Comparison of ENCODE assay signal across 9 cellular contexts in genomic region chr7:134943785-134944400, GRCh38. TPM values are rescaled to one million over a fixed set of nuclear protein-coding genes. Genes with fewer than 3 reads are reported as not detected.
DNase-seq lines count a peak whose midpoint lies in the region; ATAC-seq, FAIRE-seq and TF ChIP-seq lines count a peak whose summit lies in the region.
"Had no signal": no experiment of that assay in that cellular context is flagged by ENCODE, and none has a peak within 500 bp of the region (broad histone marks: within the 10 kb centered on the region; RNA-seq: fewer than 3 reads in every experiment).

No MANE protein-coding gene starts in this region.

- H3K4me2 ChIP-seq in endothelial cell of umbilical vein (ENCODE audit: insufficient read depth, low read length) = no peak overlapping the region

- H3K79me2 ChIP-seq in endothelial cell of umbilical vein (ENCODE audit: control insufficient read depth, insufficient read depth, low read length) = no peaks in the 10 kb centered on the region

- H3K36me3 Mint-ChIP-seq in activated T-helper 2 cell treated with anti-CD3 and anti-CD28 coated beads, Interferon-gamma antibody, Interleukin-2, Interleukin-4, amounts not matched to agents 10 μg/mL and 5 μg/mL and 100 μg/mL, durations not matched to agents 14 hours and 24 hours and 36 hours (ENCODE audit: low read depth) = no peaks in the 10 kb centered on the region

- peaks cover 9% of the 10 kb centered on the region for H3K4me1 Mint-ChIP-seq in activated T-helper 2 cell treated with anti-CD3 and anti-CD28 coated beads, Interferon-gamma antibody, Interleukin-2, Interleukin-4, amounts not matched to agents 10 μg/mL and 5 μg/mL and 100 μg/mL, durations not matched to agents 14 hours and 24 hours and 36 hours (ENCODE audit: low read depth)

- no peaks in the 10 kb centered on the region for H3K27me3 ChIP-seq in GM06990 (replicated peaks; ENCODE audit: control insufficient read depth, insufficient read depth, low read length)
- H3K27me3 ChIP-seq in endothelial cell of umbilical vein (ENCODE audit: control insufficient read depth in 2 of 2, insufficient read depth in 2 of 2, low read length in 2 of 2) = no peaks in the 10 kb centered on the region
- no peaks in the 10 kb centered on the region for H3K27me3 ChIP-seq in thyroid gland
- H3K27me3 ChIP-seq: SJSA1 had no signal

- FAIRE-seq in endothelial cell of umbilical vein (lab: Jason Lieb, UNC) = no peak

- POLR2A ChIA-PET in endothelial cell of umbilical vein (lab: Charles Lee) = no interaction called here

- dilution Hi-C loops in endothelial cell of umbilical vein (cut with MboI; ENCODE audit: extremely low pct_ligation_motif_present, low sequenced_read_pairs) = no loop called here

- 61 to 63% methylated on average over 3 of the region's 3 CpGs for WGBS in thyroid gland, 2 donors

- no peak overlapping the region for H3K27ac ChIP-seq in endothelial cell of umbilical vein (ENCODE audit: insufficient read depth, low read depth, low read length)
- H3K27ac ChIP-seq in thyroid gland = no peak overlapping the region
- H3K27ac ChIP-seq: SJSA1 had no signal

- H3K9me3 ChIP-seq in endothelial cell of umbilical vein (replicated peaks; ENCODE audit: control insufficient read depth, insufficient read depth, low read length) = no peaks in the 10 kb centered on the region
- H3K9me3 ChIP-seq in thyroid gland = no peaks in the 10 kb centered on the region
- H3K9me3 ChIP-seq: SJSA1 had no signal

- H3K36me3 ChIP-seq in GM06990 (ENCODE audit: control insufficient read depth, insufficient read depth, low read length) (no peaks in the 10 kb centered on the region), endothelial cell of umbilical vein (ENCODE audit: control insufficient read depth in 2 of 2, extremely low read depth in 1 of 2, insufficient read depth in 2 of 2, low read length in 2 of 2) (peaks cover 16 to 25% of the 10 kb centered on the region in 2 experiments), thyroid gland (peaks cover 6 to 16% of the 10 kb centered on the region in 2 donors)

- H3K9ac ChIP-seq in endothelial cell of umbilical vein (replicated peaks; ENCODE audit: extremely low read depth, insufficient read depth, low read length) = no peak overlapping the region

- H3K4me1 ChIP-seq in endothelial cell of umbilical vein (ENCODE audit: control insufficient read depth, extremely low read depth, insufficient read depth, low read length) = peaks cover 11% of the 10 kb centered on the region
- peaks cover 17 to 25% of the 10 kb centered on the region in 2 donors for H3K4me1 ChIP-seq in thyroid gland

- H3K4me3 Mint-ChIP-seq in activated T-helper 2 cell treated with anti-CD3 and anti-CD28 coated beads, Interferon-gamma antibody, Interleukin-2, Interleukin-4, amounts not matched to agents 10 μg/mL and 5 μg/mL and 100 μg/mL, durations not matched to agents 14 hours and 24 hours and 36 hours (ENCODE audit: low read depth) = no peak overlapping the region

- H3K27ac Mint-ChIP-seq in activated T-helper 2 cell treated with anti-CD3 and anti-CD28 coated beads, Interferon-gamma antibody, Interleukin-2, Interleukin-4, amounts not matched to agents 10 μg/mL and 5 μg/mL and 100 μg/mL, durations not matched to agents 14 hours and 24 hours and 36 hours = no peak overlapping the region

- DNase-seq in GM06990 (ENCODE audit: extremely low read depth, insufficient read length) = no peak
- peak; percentile 23 to 74 (median 49) for DNase-seq in NCI-H1417 (lab: John Stamatoyannopoulos, UW)
- peak; percentile 55 for DNase-seq in endothelial cell of umbilical vein (ENCODE audit: low read depth, low spot score)
- no peak for DNase-seq in thyroid gland
- no peak for DNase-seq in activated T-helper 2 cell treated with anti-CD3 and anti-CD28 coated beads, Interferon-gamma antibody, Interleukin-2, Interleukin-4, amounts not matched to agents 10 μg/mL and 5 μg/mL and 100 μg/mL, durations not matched to agents 14 hours and 24 hours and 36 hours (ENCODE audit: low spot score)
- DNase-seq in occipital lobe (lab: John Stamatoyannopoulos, UW) = no peak

- ATAC-seq in GM21717 (IDR thresholded peaks at IDR 0.05; ENCODE audit: unreplicated experiment) (peak; percentile 63), HG03521 (IDR thresholded peaks at IDR 0.05; ENCODE audit: unreplicated experiment) (no peak)

- H4K20me1 ChIP-seq in endothelial cell of umbilical vein (replicated peaks; ENCODE audit: control insufficient read depth, extremely low read depth, insufficient read depth, low read length) = no peaks in the 10 kb centered on the region

- CTCF ChIA-PET in endothelial cell of umbilical vein (lab: Charles Lee) = interaction anchor here (0.6 to 1.5 kb wide), 5 partner anchors 10 to 311 kb away, joined by 3 to 6 read pairs (median 4); no protein-coding TSS in a partner anchor

- intact Hi-C loops in endothelial cell of umbilical vein (cut with micrococcal nuclease) = loop anchor here (1.0 to 5.0 kb wide), 3 partner anchors 77 to 311 kb away; no protein-coding TSS in a partner anchor
- intact Hi-C loops in thyroid gland (cut with DNase I) = loop anchor here (5.0 kb wide), 1 partner anchor 252 kb away; no protein-coding TSS in a partner anchor
- intact Hi-C loops in activated T-helper 2 cell treated with anti-CD3 and anti-CD28 coated beads, Interferon-gamma antibody, Interleukin-2, Interleukin-4, amounts not matched to agents 10 μg/mL and 5 μg/mL and 100 μg/mL, durations not matched to agents 14 hours and 24 hours and 36 hours (cut with micrococcal nuclease) = no loop called here

- no TSS peak for BruUV-seq in endothelial cell of umbilical vein (replicated peaks; lab: Mats Ljungman, UMichigan)

- H3K4me3 ChIP-seq in GM06990 (replicated peaks; ENCODE audit: low read depth, low read length) = no peak overlapping the region
- H3K4me3 ChIP-seq in endothelial cell of umbilical vein (replicated peaks in 1 of 3; ENCODE audit: insufficient read depth in 1 of 3, low read depth in 1 of 3, low read length in 3 of 3) = no peak overlapping the region
- no peak overlapping the region for H3K4me3 ChIP-seq in thyroid gland (replicated peaks in 1 of 3)
- H3K4me3 ChIP-seq: SJSA1 had no signal

- no peak overlapping the region for H2AFZ ChIP-seq in endothelial cell of umbilical vein (ENCODE audit: low read depth, low read length)

- TF ChIP-seq CTCF in GM06990 (IDR thresholded peaks at IDR 0.05; ENCODE audit: insufficient read depth, low read length, poor library complexity, severe bottlenecking) (peak; percentile 49), endothelial cell of umbilical vein (IDR thresholded peaks at IDR 0.05; ENCODE audit: extremely low read depth in 1 of 2, insufficient read depth in 1 of 2, low read depth in 1 of 2, low read length in 2 of 2) (peak; percentile 13 to 21), thyroid gland (IDR thresholded peaks at IDR 0.05) (peak in 4 of 6 experiments; percentile 17 to 36 (median 24))

- TF ChIP-seq POLR2A in endothelial cell of umbilical vein (IDR thresholded peaks at IDR 0.05; ENCODE audit: low read depth, low read length) (no peak), thyroid gland (IDR thresholded peaks at IDR 0.05) (no peak)

- no peaks in the 10 kb centered on the region for H3K9me1 ChIP-seq in endothelial cell of umbilical vein (replicated peaks; ENCODE audit: control insufficient read depth, extremely low read depth, insufficient read depth, low read length)

- no peaks in the 10 kb centered on the region for H3K27me3 Mint-ChIP-seq in activated T-helper 2 cell treated with anti-CD3 and anti-CD28 coated beads, Interferon-gamma antibody, Interleukin-2, Interleukin-4, amounts not matched to agents 10 μg/mL and 5 μg/mL and 100 μg/mL, durations not matched to agents 14 hours and 24 hours and 36 hours (ENCODE audit: low read depth)

- H3K9me3 Mint-ChIP-seq in activated T-helper 2 cell treated with anti-CD3 and anti-CD28 coated beads, Interferon-gamma antibody, Interleukin-2, Interleukin-4, amounts not matched to agents 10 μg/mL and 5 μg/mL and 100 μg/mL, durations not matched to agents 14 hours and 24 hours and 36 hours = no peaks in the 10 kb centered on the region

TF ChIP-seq in endothelial cell of umbilical vein, 7 proteins besides CTCF, POLR2A, EP300 and RAD21:
- TF ChIP-seq MYC (IDR thresholded peaks at IDR 0.05; ENCODE audit: low read depth, low read length) = no peak
- TF ChIP-seq POLR2AphosphoS5 (IDR thresholded peaks at IDR 0.05; ENCODE audit: insufficient read depth, low read depth, low read length) = no peak
- no peak for TF ChIP-seq EZH2 (IDR thresholded peaks at IDR 0.05; ENCODE audit: borderline replicate concordance, low read depth, low read length, severe bottlenecking)
- TF ChIP-seq FOS (IDR thresholded peaks at IDR 0.05; ENCODE audit: borderline replicate concordance, insufficient read depth, low read length) = no peak
- TF ChIP-seq GATA2 (IDR thresholded peaks at IDR 0.05; ENCODE audit: insufficient read depth, insufficient read length, low read depth, low read length) = no peak
- TF ChIP-seq JUN (IDR thresholded peaks at IDR 0.05; ENCODE audit: borderline replicate concordance, insufficient read depth, insufficient read length, low read depth) = no peak
- TF ChIP-seq MAX (IDR thresholded peaks at IDR 0.05; ENCODE audit: insufficient read depth, insufficient read length) = no peak
TF ChIP-seq in endothelial cell of umbilical vein: peak in this region for 0.

RNA-seq across cellular contexts. Expression of gene AGBL3, which starts 42.4 kb away (rescaled TPM):
- 3.2 and 3.4 TPM in 2 replicates for total RNA-seq in endothelial cell of umbilical vein
- polyA plus RNA-seq in endothelial cell of umbilical vein = 0.80 and 0.97 TPM in 2 replicates
- polyA plus RNA-seq in endothelial cell of umbilical vein (2011; cell fraction: cytosol; rRNA removed) = 0.81 and 1.2 TPM in 2 replicates
- 1.3 and 3.6 TPM in 2 replicates for polyA plus RNA-seq in endothelial cell of umbilical vein (2011; cell fraction: nucleus; rRNA removed)
- 0.74 and 0.76 TPM in 2 replicates for polyA plus RNA-seq in endothelial cell of umbilical vein (2012)
- 2.2 and 2.5 TPM in 2 replicates for polyA minus RNA-seq in endothelial cell of umbilical vein
- polyA minus RNA-seq in endothelial cell of umbilical vein (2011; cell fraction: cytosol; rRNA and poly(A)+ RNA removed) = not detected
- polyA minus RNA-seq in endothelial cell of umbilical vein (2011; cell fraction: nucleus; rRNA and poly(A)+ RNA removed) = 6.0 and 6.3 TPM in 2 replicates
- total RNA-seq in thyroid gland = 1 to 10 TPM; 3.6 to 5.0 (median 4.1) TPM
- total RNA-seq in activated T-helper 2 cell treated with anti-CD3 and anti-CD28 coated beads, Interferon-gamma antibody, Interleukin-2, Interleukin-4, amounts not matched to agents 10 μg/mL and 5 μg/mL and 100 μg/mL, durations not matched to agents 14 hours and 24 hours and 36 hours = 1.6 and 3.9 TPM in 2 replicates
- 6.7 TPM for total RNA-seq in occipital lobe

Comparison
In these comparisons a context has a peak if more than half of its experiments do, and no peak if none do; other contexts are left out.
1. DNase-seq: peak in NCI-H1417 (3 of 3) and endothelial cell of umbilical vein (single experiment); none in GM06990 (single experiment), thyroid gland (0 of 2), activated T-helper 2 cell treated with anti-CD3 and anti-CD28 coated beads, Interferon-gamma antibody, Interleukin-2, Interleukin-4, amounts not matched to agents 10 μg/mL and 5 μg/mL and 100 μg/mL, durations not matched to agents 14 hours and 24 hours and 36 hours (single experiment) and occipital lobe (single experiment).
2. Peak in every context shown above with its lines, with median percentiles within 50 percentile points of each other: CTCF ChIP-seq.